ENCODE assay signal across 22 cellular contexts in the genomic region with DNA sequence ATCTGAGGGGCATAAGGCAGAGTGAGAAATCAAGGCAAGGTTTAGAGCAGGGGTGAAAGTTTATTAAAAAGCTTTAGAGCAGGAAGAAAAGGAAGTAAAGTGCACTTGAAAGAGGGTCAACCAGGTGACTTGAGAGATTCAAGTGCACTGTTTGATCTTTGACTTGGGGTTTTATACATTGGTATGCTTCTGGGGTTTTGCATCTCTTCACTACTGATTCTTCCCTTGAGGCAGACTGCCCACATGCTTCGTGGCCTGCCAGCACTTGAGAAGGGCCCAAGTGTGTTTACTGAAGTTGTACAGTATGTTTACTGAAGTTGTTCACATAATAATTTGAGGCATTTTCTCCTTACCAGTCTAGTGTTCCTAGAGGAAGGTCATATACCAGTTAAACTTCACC.
"Had no signal": no experiment of that assay in that cellular context is flagged by ENCODE, and none has a peak within 500 bp of the region (broad histone marks: within the 10 kb centered on the region; RNA-seq: fewer than 3 reads in every experiment).

No MANE protein-coding gene starts in this region.

- H3K36me3 ChIP-seq: ovary, right lobe of liver had no signal

- H3K27ac Mint-ChIP-seq: activated B cell treated with CpG ODN at 0.5 μM for 24 hours; activated CD4-positive, alpha-beta T cell treated with anti-CD3 and anti-CD28 coated beads, Interleukin-2, amount 10 ng/mL, durations not matched to agents 24 days and 14 days; activated CD8-positive, alpha-beta T cell treated with anti-CD3 and anti-CD28 coated beads, Interleukin-2, amount 10 ng/mL, durations not matched to agents 7 days and 5 days; activated naive CD4-positive, alpha-beta T cell treated with anti-CD3 and anti-CD28 coated beads, Interleukin-2, amount 10 ng/mL, durations not matched to agents 7 days and 5 days; activated naive CD8-positive, alpha-beta T cell treated with anti-CD3 and anti-CD28 coated beads, Interleukin-2, amount 50 U/mL, for 24 hours; activated T-cell treated with anti-CD3 and anti-CD28 coated beads, Interleukin-2, amount 50 U/mL, for 24 hours; brain; memory B cell; naive thymus-derived CD4-positive, alpha-beta T cell; stimulated activated effector memory CD8-positive, alpha-beta T cell treated with anti-CD3 and anti-CD28 coated beads, Interleukin-12 subunit alpha, Interleukin-12 subunit beta, amount 100 ng/mL, for 72 hours; T-cell had no signal

- H3K9me3 ChIP-seq: ovary, right lobe of liver, testis had no signal

- H3K4me3 ChIP-seq: dorsolateral prefrontal cortex, ovary, right lobe of liver, testis had no signal

- H3K27me3 ChIP-seq: dorsolateral prefrontal cortex, foreskin keratinocyte, ovary, right lobe of liver, testis had no signal

- H3K27me3 Mint-ChIP-seq: activated B cell treated with CpG ODN at 0.5 μM for 24 hours; activated CD4-positive, alpha-beta T cell treated with anti-CD3 and anti-CD28 coated beads, Interleukin-2, amount 10 ng/mL, durations not matched to agents 24 days and 14 days; activated naive CD4-positive, alpha-beta T cell treated with anti-CD3 and anti-CD28 coated beads, Interleukin-2, amount 10 ng/mL, durations not matched to agents 7 days and 5 days; activated naive CD8-positive, alpha-beta T cell treated with anti-CD3 and anti-CD28 coated beads, Interleukin-2, amount 50 U/mL, for 24 hours; activated T-cell treated with anti-CD3 and anti-CD28 coated beads, Interleukin-2, amount 50 U/mL, for 24 hours; memory B cell; naive thymus-derived CD4-positive, alpha-beta T cell; T-cell had no signal

- DNase-seq: activated B cell treated with CpG ODN at 0.5 μM for 24 hours; activated CD4-positive, alpha-beta T cell treated with anti-CD3 and anti-CD28 coated beads, Interleukin-2, amount 10 ng/mL, durations not matched to agents 24 days and 14 days; activated CD8-positive, alpha-beta T cell treated with anti-CD3 and anti-CD28 coated beads, Interleukin-2, amount 10 ng/mL, durations not matched to agents 7 days and 5 days; activated naive CD4-positive, alpha-beta T cell treated with anti-CD3 and anti-CD28 coated beads, Interleukin-2, amount 10 ng/mL, durations not matched to agents 7 days and 5 days; activated naive CD8-positive, alpha-beta T cell treated with anti-CD3 and anti-CD28 coated beads, Interleukin-2, amount 50 U/mL, for 24 hours; activated T-cell treated with anti-CD3 and anti-CD28 coated beads, Interleukin-2, amount 50 U/mL, for 24 hours; anterior cingulate cortex; caudate nucleus; dorsolateral prefrontal cortex; foreskin keratinocyte; glutamatergic neuron; naive thymus-derived CD4-positive, alpha-beta T cell; ovary; right lobe of liver; small intestine; stimulated activated CD4-positive, alpha-beta T cell treated with anti-CD3 and anti-CD28 coated beads, Interleukin-4, amount 100 ng/mL, for 24 hours; T-cell; testis had no signal

- H3K4me1 ChIP-seq: foreskin keratinocyte, right lobe of liver, testis had no signal

- ATAC-seq: activated CD8-positive, alpha-beta T cell treated with anti-CD3 and anti-CD28 coated beads, Interleukin-2, amount 10 ng/mL, durations not matched to agents 7 days and 5 days; activated naive CD8-positive, alpha-beta T cell treated with anti-CD3 and anti-CD28 coated beads, Interleukin-2, amount 50 U/mL, for 24 hours; foreskin keratinocyte; left lobe of liver; naive thymus-derived CD4-positive, alpha-beta T cell; right lobe of liver; stimulated activated effector memory CD8-positive, alpha-beta T cell treated with anti-CD3 and anti-CD28 coated beads, Interleukin-12 subunit alpha, Interleukin-12 subunit beta, amount 100 ng/mL, for 72 hours; T-cell had no signal

- H3K4me1 Mint-ChIP-seq: activated B cell treated with CpG ODN at 0.5 μM for 24 hours; activated CD4-positive, alpha-beta T cell treated with anti-CD3 and anti-CD28 coated beads, Interleukin-2, amount 10 ng/mL, durations not matched to agents 24 days and 14 days; activated naive CD4-positive, alpha-beta T cell treated with anti-CD3 and anti-CD28 coated beads, Interleukin-2, amount 10 ng/mL, durations not matched to agents 7 days and 5 days; activated naive CD8-positive, alpha-beta T cell treated with anti-CD3 and anti-CD28 coated beads, Interleukin-2, amount 50 U/mL, for 24 hours; brain; memory B cell; naive thymus-derived CD4-positive, alpha-beta T cell; stimulated activated effector memory CD8-positive, alpha-beta T cell treated with anti-CD3 and anti-CD28 coated beads, Interleukin-12 subunit alpha, Interleukin-12 subunit beta, amount 100 ng/mL, for 72 hours; T-cell had no signal

- H3K4me3 Mint-ChIP-seq: activated B cell treated with CpG ODN at 0.5 μM for 24 hours; activated CD4-positive, alpha-beta T cell treated with anti-CD3 and anti-CD28 coated beads, Interleukin-2, amount 10 ng/mL, durations not matched to agents 24 days and 14 days; activated CD8-positive, alpha-beta T cell treated with anti-CD3 and anti-CD28 coated beads, Interleukin-2, amount 10 ng/mL, durations not matched to agents 7 days and 5 days; activated naive CD4-positive, alpha-beta T cell treated with anti-CD3 and anti-CD28 coated beads, Interleukin-2, amount 10 ng/mL, durations not matched to agents 7 days and 5 days; activated naive CD8-positive, alpha-beta T cell treated with anti-CD3 and anti-CD28 coated beads, Interleukin-2, amount 50 U/mL, for 24 hours; activated T-cell treated with anti-CD3 and anti-CD28 coated beads, Interleukin-2, amount 50 U/mL, for 24 hours; brain; memory B cell; naive thymus-derived CD4-positive, alpha-beta T cell; stimulated activated effector memory CD8-positive, alpha-beta T cell treated with anti-CD3 and anti-CD28 coated beads, Interleukin-12 subunit alpha, Interleukin-12 subunit beta, amount 100 ng/mL, for 72 hours; T-cell had no signal

- H3K36me3 Mint-ChIP-seq: activated naive CD4-positive, alpha-beta T cell treated with anti-CD3 and anti-CD28 coated beads, Interleukin-2, amount 10 ng/mL, durations not matched to agents 7 days and 5 days; brain; memory B cell; naive thymus-derived CD4-positive, alpha-beta T cell; stimulated activated effector memory CD8-positive, alpha-beta T cell treated with anti-CD3 and anti-CD28 coated beads, Interleukin-12 subunit alpha, Interleukin-12 subunit beta, amount 100 ng/mL, for 72 hours; T-cell had no signal

- H3K27ac ChIP-seq: dorsolateral prefrontal cortex, foreskin keratinocyte, ovary, right lobe of liver, testis had no signal
